Comparison of ENCODE assay signal across 8 cellular contexts in the genomic region with DNA sequence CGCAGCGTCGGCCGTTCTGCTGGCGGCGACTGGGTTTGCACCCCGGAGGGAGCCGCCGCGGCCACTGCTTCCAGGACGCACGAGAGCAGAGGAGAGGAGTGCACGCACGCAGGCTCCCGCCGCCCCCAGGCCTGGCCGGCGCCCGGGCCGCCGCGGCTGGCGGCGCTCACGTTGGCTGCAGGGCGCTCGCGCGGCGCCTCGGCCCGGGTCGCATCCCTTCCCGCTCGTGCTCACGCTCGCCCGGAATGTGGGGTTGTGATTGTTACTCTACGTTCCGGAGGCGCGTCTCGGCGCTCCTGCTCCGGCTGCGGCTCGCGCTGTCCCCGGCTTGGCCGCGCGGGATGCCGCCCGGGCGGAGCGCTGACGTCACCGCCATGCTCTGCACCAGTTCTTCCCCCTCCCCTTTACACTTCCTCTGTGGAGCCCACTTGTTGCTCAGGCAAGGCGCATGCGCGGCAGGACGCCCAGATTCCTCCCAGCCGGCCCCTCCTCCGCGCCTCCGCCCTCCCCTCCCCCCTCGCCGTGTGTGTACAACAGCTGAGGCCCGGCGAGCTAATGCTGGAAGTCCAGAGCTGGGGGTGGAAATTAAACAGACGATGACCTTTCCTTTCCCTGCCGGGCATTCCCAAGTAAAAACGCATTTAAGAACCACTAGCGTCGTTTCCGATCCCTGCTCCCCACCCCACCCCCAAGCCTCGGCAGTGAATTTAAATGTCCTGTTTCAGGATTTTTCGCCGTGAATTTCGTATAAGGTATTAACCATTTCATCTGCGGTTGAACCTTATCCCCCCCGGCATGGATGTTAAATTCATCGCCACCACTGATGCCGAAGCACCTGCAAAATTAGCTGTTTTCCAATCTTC. TPM values are rescaled to one million over a fixed set of nuclear protein-coding genes. Genes with fewer than 3 reads are reported as not detected.
A peak's percentile ranks its signal among the peaks of the same experiment; 100 is the strongest.
DNase-seq lines count a peak whose midpoint lies in the region; ATAC-seq, FAIRE-seq and TF ChIP-seq lines count a peak whose summit lies in the region.

A gene (minus strand): TSS at position 325 of the 863 bp plus-strand sequence. CDS start 916 bp downstream, outside the sequence.

- H3K9me3 ChIP-seq in smooth muscle cell (replicated peaks; ENCODE audit: low read depth) = no peaks in the 10 kb centered on the region

- DNase-seq in AG09319 (ENCODE audit: extremely low read depth, low read depth) (peak; percentile 99), NCI-H345 (lab: John Stamatoyannopoulos, UW) (peak; percentile 97), WTC11 (ENCODE audit: low spot score) (peak; percentile 96), bronchial epithelial cell (ENCODE audit: low read depth) (peak; percentile 90), iPS-NIHi7 (ENCODE audit: extremely low spot score) (peak; percentile 92), smooth muscle cell (lab: John Stamatoyannopoulos, UW; ENCODE audit: unreplicated experiment) (peak; percentile 98)

- peak within 1 kb of the TSS; percentile 97 for H3K4me2 ChIP-seq in smooth muscle cell

- peaks cover 9% of the 10 kb centered on the region for H3K36me3 Mint-ChIP-seq in WTC11

- peaks cover 42% of the 10 kb centered on the region for H3F3A ChIP-seq in smooth muscle cell (ENCODE audit: low read depth)

- peak within 1 kb of the TSS; percentile 98 for H3K27ac Mint-ChIP-seq in WTC11

- H3K9ac ChIP-seq in smooth muscle cell (ENCODE audit: low read depth) = peak within 1 kb of the TSS; percentile 94

- peaks cover 39% of the 10 kb centered on the region for H3K4me1 ChIP-seq in smooth muscle cell (ENCODE audit: low read depth)

- peaks cover 48% of the 10 kb centered on the region for H3K79me2 ChIP-seq in smooth muscle cell (ENCODE audit: low read depth)

- no peak for FAIRE-seq in bronchial epithelial cell (lab: Jason Lieb, UNC)

- TF ChIP-seq CTCF in AG09319 (IDR thresholded peaks at IDR 0.05; ENCODE audit: low read depth, low read length) = no peak
- TF ChIP-seq CTCF in WTC11 (IDR thresholded peaks at IDR 0.05) = no peak
- TF ChIP-seq CTCF in bronchial epithelial cell (IDR thresholded peaks at IDR 0.05; ENCODE audit: insufficient read depth, low read length, severe bottlenecking) = no peak
- no peak for TF ChIP-seq CTCF in smooth muscle cell (IDR thresholded peaks at IDR 0.05; ENCODE audit: borderline replicate concordance, insufficient read depth, poor library complexity, severe bottlenecking)

- H3K4me3 ChIP-seq in bronchial epithelial cell (ENCODE audit: low read depth, low read length) (peak within 1 kb of the TSS; percentile 81), smooth muscle cell (peak within 1 kb of the TSS; percentile 63)

- POLR2A ChIA-PET in WTC11 (lab: Charles Lee) = interaction anchor here (0.6 to 6.6 kb wide), 28 partner anchors 9 to 269 kb away, joined by 3 to 38 read pairs (median 5); a partner anchor contains a TSS

- ATAC-seq in GM19025 (IDR thresholded peaks at IDR 0.05; ENCODE audit: low read depth, unreplicated experiment) = peak; percentile 82
- peak; percentile 76 for ATAC-seq in HG03280 (IDR thresholded peaks at IDR 0.05; ENCODE audit: unreplicated experiment)
- ATAC-seq in WTC11 = peak; percentile 43

- CTCF ChIA-PET in WTC11 (lab: Charles Lee) = interaction anchor here (0.6 to 2.4 kb wide), 15 partner anchors 11 to 153 kb away, joined by 3 to 14 read pairs (median 4); no protein-coding TSS in a partner anchor

- H3K4me3 Mint-ChIP-seq in WTC11 = peak within 1 kb of the TSS; percentile 76

- H3K27me3 ChIP-seq in bronchial epithelial cell (ENCODE audit: control insufficient read depth, insufficient read depth, low read length) (no peaks in the 10 kb centered on the region), smooth muscle cell (ENCODE audit: low read depth) (no peaks in the 10 kb centered on the region)

- H3K36me3 ChIP-seq in bronchial epithelial cell (ENCODE audit: control insufficient read depth, insufficient read depth, low read length) (peaks cover 12% of the 10 kb centered on the region), smooth muscle cell (ENCODE audit: low read depth) (no peaks in the 10 kb centered on the region)

- H3K9me3 Mint-ChIP-seq in WTC11 = no peaks in the 10 kb centered on the region

- H2AFZ ChIP-seq in smooth muscle cell (ENCODE audit: low read depth) = no peak within 1 kb of the TSS

- H3K4me1 Mint-ChIP-seq in WTC11 = peaks cover 52% of the 10 kb centered on the region

- H4K20me1 ChIP-seq in smooth muscle cell (ENCODE audit: low read depth) = peaks cover 42% of the 10 kb centered on the region

- peaks cover 2% of the 10 kb centered on the region; the same call in 1 of the 2 replicates for H3K27me3 Mint-ChIP-seq in WTC11 (ENCODE audit: low read depth)

- WGBS in smooth muscle cell (ENCODE audit: low lambda C conversion rate) = 1% methylated on average over 68 of the region's 84 CpGs

- H3K27ac ChIP-seq in smooth muscle cell (ENCODE audit: low read depth) = peak within 1 kb of the TSS; percentile 96

TF ChIP-seq in WTC11, 78 proteins besides CTCF, POLR2A, EP300 and RAD21 (continues in another document):
- TF ChIP-seq ZNF121 (CRISPR knock-in tag; IDR thresholded peaks at IDR 0.05) (peak; percentile 80; the same call in 1 of the 2 replicates), ZNF416 (CRISPR knock-in tag; IDR thresholded peaks at IDR 0.05) (peak; percentile 72), ZBTB21 (CRISPR knock-in tag; IDR thresholded peaks at IDR 0.05; ENCODE audit: borderline replicate concordance) (peak; percentile 84), SMAD3 (CRISPR knock-in tag; IDR thresholded peaks at IDR 0.05; ENCODE audit: borderline replicate concordance) (peak; percentile 65; the same call in 1 of the 2 replicates), IRF2 (CRISPR knock-in tag; IDR thresholded peaks at IDR 0.05; ENCODE audit: borderline replicate concordance, low read depth) (0 out of 2 replicates have a peak, but pooled peaks have one; percentile 12), NFYB (CRISPR knock-in tag; conservative IDR thresholded peaks at IDR 0.05; ENCODE audit: low read depth) (0 out of 2 replicates have a peak, but pooled peaks have one; percentile 29), TEAD4 (CRISPR knock-in tag; IDR thresholded peaks at IDR 0.05) (no peak), FOXP1 (CRISPR knock-in tag; IDR thresholded peaks at IDR 0.05; ENCODE audit: borderline replicate concordance) (peak; percentile 67), FOXK1 (CRISPR knock-in tag; IDR thresholded peaks at IDR 0.05) (peak; percentile 78), ESRRA (CRISPR knock-in tag; IDR thresholded peaks at IDR 0.05; ENCODE audit: borderline replicate concordance) (0 out of 2 replicates have a peak, but pooled peaks have one; percentile 14), TCF7 (CRISPR knock-in tag; IDR thresholded peaks at IDR 0.05; ENCODE audit: low read depth) (0 out of 2 replicates have a peak, but pooled peaks have one; percentile 60)
- TF ChIP-seq, protein P1, sequence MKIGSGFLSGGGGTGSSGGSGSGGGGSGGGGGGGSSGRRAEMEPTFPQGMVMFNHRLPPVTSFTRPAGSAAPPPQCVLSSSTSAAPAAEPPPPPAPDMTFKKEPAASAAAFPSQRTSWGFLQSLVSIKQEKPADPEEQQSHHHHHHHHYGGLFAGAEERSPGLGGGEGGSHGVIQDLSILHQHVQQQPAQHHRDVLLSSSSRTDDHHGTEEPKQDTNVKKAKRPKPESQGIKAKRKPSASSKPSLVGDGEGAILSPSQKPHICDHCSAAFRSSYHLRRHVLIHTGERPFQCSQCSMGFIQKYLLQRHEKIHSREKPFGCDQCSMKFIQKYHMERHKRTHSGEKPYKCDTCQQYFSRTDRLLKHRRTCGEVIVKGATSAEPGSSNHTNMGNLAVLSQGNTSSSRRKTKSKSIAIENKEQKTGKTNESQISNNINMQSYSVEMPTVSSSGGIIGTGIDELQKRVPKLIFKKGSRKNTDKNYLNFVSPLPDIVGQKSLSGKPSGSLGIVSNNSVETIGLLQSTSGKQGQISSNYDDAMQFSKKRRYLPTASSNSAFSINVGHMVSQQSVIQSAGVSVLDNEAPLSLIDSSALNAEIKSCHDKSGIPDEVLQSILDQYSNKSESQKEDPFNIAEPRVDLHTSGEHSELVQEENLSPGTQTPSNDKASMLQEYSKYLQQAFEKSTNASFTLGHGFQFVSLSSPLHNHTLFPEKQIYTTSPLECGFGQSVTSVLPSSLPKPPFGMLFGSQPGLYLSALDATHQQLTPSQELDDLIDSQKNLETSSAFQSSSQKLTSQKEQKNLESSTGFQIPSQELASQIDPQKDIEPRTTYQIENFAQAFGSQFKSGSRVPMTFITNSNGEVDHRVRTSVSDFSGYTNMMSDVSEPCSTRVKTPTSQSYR (CRISPR knock-in tag; IDR thresholded peaks at IDR 0.05) = peak; percentile 90; the same call in 1 of the 2 replicates
- TF ChIP-seq, protein P2, sequence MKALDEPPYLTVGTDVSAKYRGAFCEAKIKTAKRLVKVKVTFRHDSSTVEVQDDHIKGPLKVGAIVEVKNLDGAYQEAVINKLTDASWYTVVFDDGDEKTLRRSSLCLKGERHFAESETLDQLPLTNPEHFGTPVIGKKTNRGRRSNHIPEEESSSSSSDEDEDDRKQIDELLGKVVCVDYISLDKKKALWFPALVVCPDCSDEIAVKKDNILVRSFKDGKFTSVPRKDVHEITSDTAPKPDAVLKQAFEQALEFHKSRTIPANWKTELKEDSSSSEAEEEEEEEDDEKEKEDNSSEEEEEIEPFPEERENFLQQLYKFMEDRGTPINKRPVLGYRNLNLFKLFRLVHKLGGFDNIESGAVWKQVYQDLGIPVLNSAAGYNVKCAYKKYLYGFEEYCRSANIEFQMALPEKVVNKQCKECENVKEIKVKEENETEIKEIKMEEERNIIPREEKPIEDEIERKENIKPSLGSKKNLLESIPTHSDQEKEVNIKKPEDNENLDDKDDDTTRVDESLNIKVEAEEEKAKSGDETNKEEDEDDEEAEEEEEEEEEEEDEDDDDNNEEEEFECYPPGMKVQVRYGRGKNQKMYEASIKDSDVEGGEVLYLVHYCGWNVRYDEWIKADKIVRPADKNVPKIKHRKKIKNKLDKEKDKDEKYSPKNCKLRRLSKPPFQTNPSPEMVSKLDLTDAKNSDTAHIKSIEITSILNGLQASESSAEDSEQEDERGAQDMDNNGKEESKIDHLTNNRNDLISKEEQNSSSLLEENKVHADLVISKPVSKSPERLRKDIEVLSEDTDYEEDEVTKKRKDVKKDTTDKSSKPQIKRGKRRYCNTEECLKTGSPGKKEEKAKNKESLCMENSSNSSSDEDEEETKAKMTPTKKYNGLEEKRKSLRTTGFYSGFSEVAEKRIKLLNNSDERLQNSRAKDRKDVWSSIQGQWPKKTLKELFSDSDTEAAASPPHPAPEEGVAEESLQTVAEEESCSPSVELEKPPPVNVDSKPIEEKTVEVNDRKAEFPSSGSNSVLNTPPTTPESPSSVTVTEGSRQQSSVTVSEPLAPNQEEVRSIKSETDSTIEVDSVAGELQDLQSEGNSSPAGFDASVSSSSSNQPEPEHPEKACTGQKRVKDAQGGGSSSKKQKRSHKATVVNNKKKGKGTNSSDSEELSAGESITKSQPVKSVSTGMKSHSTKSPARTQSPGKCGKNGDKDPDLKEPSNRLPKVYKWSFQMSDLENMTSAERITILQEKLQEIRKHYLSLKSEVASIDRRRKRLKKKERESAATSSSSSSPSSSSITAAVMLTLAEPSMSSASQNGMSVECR (CRISPR knock-in tag; IDR thresholded peaks at IDR 0.05; ENCODE audit: borderline replicate concordance) = peak; percentile 82

RNA-seq across cellular contexts. Expression of the gene that starts here (rescaled TPM):
- total RNA-seq in WTC11 (2021) = 106 to 126 TPM (median 110 TPM) in 3 replicates
- 12.0 and 12.1 TPM in 2 replicates for total RNA-seq in bronchial epithelial cell
- 33.2 and 33.9 TPM in 2 replicates for total RNA-seq in smooth muscle cell
- 58.0 and 66.3 TPM in 2 replicates for polyA plus RNA-seq in smooth muscle cell

Comparison
In these comparisons a context has a peak if more than half of its experiments do, and no peak if none do; other contexts are left out.
1. Peak in every context shown above with its lines: DNase-seq, ATAC-seq, H3K4me3 ChIP-seq and H3K27ac ChIP-seq.